In the genomic region with DNA sequence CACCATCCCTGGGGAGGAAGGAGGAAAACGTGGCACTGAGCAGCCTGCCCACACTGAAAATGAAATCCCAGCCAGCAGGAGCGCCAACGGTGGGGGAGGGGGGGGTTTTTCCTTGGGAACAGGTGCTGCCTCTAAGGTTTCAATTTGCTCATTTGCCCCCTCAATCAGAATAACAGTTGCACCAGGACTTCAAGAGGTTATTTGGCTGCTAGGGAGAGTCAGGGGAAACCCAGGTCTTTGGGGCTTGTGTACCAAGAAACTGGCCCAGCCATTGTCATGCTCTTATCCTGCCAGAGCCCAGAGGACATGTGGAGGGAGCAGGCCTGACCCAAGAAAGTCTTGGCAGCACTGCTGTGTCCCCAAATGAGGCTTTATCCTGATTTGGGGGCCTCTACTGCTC, we compare ENCODE assay signal across 1 cellular context.
TF ChIP-seq lines count a peak whose summit lies in the region.

No MANE protein-coding gene starts in this region.

TF ChIP-seq in H1, 55 proteins besides CTCF, POLR2A, EP300 and RAD21 (continued from another document):
- TF ChIP-seq, protein P1, sequence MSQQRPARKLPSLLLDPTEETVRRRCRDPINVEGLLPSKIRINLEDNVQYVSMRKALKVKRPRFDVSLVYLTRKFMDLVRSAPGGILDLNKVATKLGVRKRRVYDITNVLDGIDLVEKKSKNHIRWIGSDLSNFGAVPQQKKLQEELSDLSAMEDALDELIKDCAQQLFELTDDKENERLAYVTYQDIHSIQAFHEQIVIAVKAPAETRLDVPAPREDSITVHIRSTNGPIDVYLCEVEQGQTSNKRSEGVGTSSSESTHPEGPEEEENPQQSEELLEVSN (IDR thresholded peaks at IDR 0.05) = peak; percentile 50
- peak; percentile 55 for TF ChIP-seq TBP (IDR thresholded peaks at IDR 0.05; ENCODE audit: low read depth, low read length)
- TF ChIP-seq BCL11A (IDR thresholded peaks at IDR 0.05; ENCODE audit: low read depth in 2 of 2, low read length in 2 of 2) = peak in 1 of 2 experiments; percentile 24
- TF ChIP-seq SRF (IDR thresholded peaks at IDR 0.05; ENCODE audit: low read depth, low read length) = no peak
- no peak; the same call in 1 of the 2 replicates for TF ChIP-seq POLR2AphosphoS5 (IDR thresholded peaks at IDR 0.05; ENCODE audit: low read depth, low read length)
- no peak for TF ChIP-seq BRCA1 (IDR thresholded peaks at IDR 0.05; ENCODE audit: low read depth, low read length)
- TF ChIP-seq TAF1 (IDR thresholded peaks at IDR 0.05; ENCODE audit: low read depth, low read length) = peak; percentile 23; the same call in 1 of the 2 replicates
- TF ChIP-seq JUN (IDR thresholded peaks at IDR 0.05; ENCODE audit: low read depth, low read length) = no peak
- 0 out of 2 replicates have a peak, but pooled peaks have one; percentile 30 for TF ChIP-seq SP1 (IDR thresholded peaks at IDR 0.05; ENCODE audit: low read depth, low read length)
